27 cellular contexts compared by ENCODE assay signal in genomic region chr3:88954853-88955252, GRCh38.
"Had no signal": no experiment of that assay in that cellular context is flagged by ENCODE, and none has a peak within 500 bp of the region (broad histone marks: within the 10 kb centered on the region; RNA-seq: fewer than 3 reads in every experiment).

No MANE protein-coding gene starts in this region.

- DNase-seq: Kasumi-1, NCI-H1048, NCI-H1092 treated with DMSO at 0.1 percent for 48 hours, NCI-H1105 treated with DMSO at 0.1 percent for 48 hours, NCI-H1417, NCI-H1436, NCI-H146, NCI-H1694, NCI-H187 treated with DMSO at 0.1 percent for 48 hours, NCI-H2029, NCI-H2081, NCI-H2171, NCI-H226, NCI-H510A treated with DMSO at 0.1 percent for 48 hours, NCI-H524 treated with DMSO at 0.1 percent for 48 hours, NCI-H526 treated with DMSO at 0.1 percent for 48 hours, NCI-H774, PC-9, SHP77, SIG-M5, SJCRH30, T-cell had no signal

- H3K9me3 ChIP-seq: SJCRH30 had no signal

- H3K4me3 Mint-ChIP-seq: T-cell had no signal

- H3K4me1 ChIP-seq: SJCRH30 had no signal

- ATAC-seq: Panc1, Right ventricle myocardium inferior, SK-N-SH treated with all-trans-retinoic acid at 6 μM for 48 hours, T-cell had no signal

- H3K4me1 Mint-ChIP-seq: T-cell had no signal

- H3K27me3 Mint-ChIP-seq: T-cell had no signal

- H3K4me3 ChIP-seq: PC-9, SJCRH30, SK-N-MC had no signal

- H3K36me3 ChIP-seq: SJCRH30 had no signal

- H3K4me2 ChIP-seq: PC-9 had no signal

- H3K36me3 Mint-ChIP-seq: T-cell had no signal

- H3K27ac ChIP-seq: PC-9, RWPE1, SJCRH30, SK-N-MC had no signal

- H2AFZ ChIP-seq: PC-9 had no signal

- H3K27ac Mint-ChIP-seq: T-cell had no signal

- H3K27me3 ChIP-seq: SJCRH30 had no signal
